In genomic region chr14:89248430-89249295, GRCh38 we compare ENCODE assay signal across 30 cellular contexts.
A peak's percentile ranks its signal among the peaks of the same experiment; 100 is the strongest.
DNase-seq lines count a peak whose midpoint lies in the region; ATAC-seq, FAIRE-seq and TF ChIP-seq lines count a peak whose summit lies in the region.
"Had no signal": no experiment of that assay in that cellular context is flagged by ENCODE, and none has a peak within 500 bp of the region (broad histone marks: within the 10 kb centered on the region; RNA-seq: fewer than 3 reads in every experiment).

No MANE protein-coding gene starts in this region.

- no peaks in the 10 kb centered on the region for H3K9me3 Mint-ChIP-seq in activated CD8-positive, alpha-beta T cell treated with anti-CD3 and anti-CD28 coated beads, Interleukin-2, amount 10 ng/mL, durations not matched to agents 7 days and 5 days (ENCODE audit: insufficient read depth)
- H3K9me3 Mint-ChIP-seq in activated CD8-positive, alpha-beta T cell treated with anti-CD3 and anti-CD28 coated beads for 36 hours = peaks cover 11% of the 10 kb centered on the region
- H3K9me3 Mint-ChIP-seq: CD8-positive, alpha-beta memory T cell; endodermal cell; immature natural killer cell had no signal

- no peak for FAIRE-seq in keratinocyte (lab: Jason Lieb, UNC)
- FAIRE-seq: frontal cortex had no signal

- H3K36me3 ChIP-seq in RWPE2 (ENCODE audit: low read depth) (no peaks in the 10 kb centered on the region), keratinocyte (ENCODE audit: control insufficient read depth in 2 of 2, extremely low read depth in 1 of 2, insufficient read depth in 2 of 2, low read length in 2 of 2) (no peaks in the 10 kb centered on the region), thymus (ENCODE audit: control insufficient read depth, insufficient read depth) (peaks cover 4% of the 10 kb centered on the region), A673 (ENCODE audit: insufficient read depth, low read length, poor library complexity, severe bottlenecking) (no peaks in the 10 kb centered on the region)
- H3K36me3 ChIP-seq: HAP-1, left ventricle myocardium inferior, neural progenitor cell, transverse colon had no signal

- H3K4me1 ChIP-seq in RWPE2 (ENCODE audit: insufficient read depth, poor library complexity, severe bottlenecking) = peaks cover 34% of the 10 kb centered on the region
- peaks cover 30% of the 10 kb centered on the region for H3K4me1 ChIP-seq in keratinocyte (ENCODE audit: control insufficient read depth, extremely low read depth, insufficient read depth, low read length)
- peaks cover 15% of the 10 kb centered on the region for H3K4me1 ChIP-seq in thymus (ENCODE audit: control insufficient read depth, insufficient read depth, low read length)
- no peaks in the 10 kb centered on the region for H3K4me1 ChIP-seq in A673 (ENCODE audit: insufficient read depth, low read length, poor library complexity, severe bottlenecking)
- H3K4me1 ChIP-seq: body of pancreas, transverse colon had no signal

- dilution Hi-C loops in keratinocyte (cut with MboI; ENCODE audit: extremely low pct_ligation_motif_present, low sequenced_read_pairs) = no loop called here

- H3K79me2 ChIP-seq in keratinocyte (ENCODE audit: control insufficient read depth, insufficient read depth, low read length) = no peaks in the 10 kb centered on the region

- H3K4me2 ChIP-seq in keratinocyte (ENCODE audit: control insufficient read depth, extremely low read depth, insufficient read depth, low read depth, low read length) = peak overlapping the region; percentile 47
- H3K4me2 ChIP-seq: KMS-11, neural progenitor cell had no signal

- no peaks in the 10 kb centered on the region for H3K27me3 ChIP-seq in RWPE2 (ENCODE audit: insufficient read depth, poor library complexity, severe bottlenecking)
- no peaks in the 10 kb centered on the region for H3K27me3 ChIP-seq in keratinocyte (ENCODE audit: control insufficient read depth, extremely low read depth, insufficient read depth, low read length)
- no peaks in the 10 kb centered on the region for H3K27me3 ChIP-seq in thymus (ENCODE audit: control insufficient read depth, insufficient read depth)
- no peaks in the 10 kb centered on the region for H3K27me3 ChIP-seq in A673 (replicated peaks; ENCODE audit: insufficient read depth, low read depth, low read length, poor library complexity)
- H3K27me3 ChIP-seq: body of pancreas, esophagus squamous epithelium, neural progenitor cell, transverse colon had no signal

- BruUV-seq in A673 (replicated peaks; lab: Mats Ljungman, UMichigan) = no TSS peak

- POLR2A ChIA-PET in activated CD8-positive, alpha-beta T cell treated with anti-CD3 and anti-CD28 coated beads, Interleukin-2, amount 10 ng/mL, durations not matched to agents 7 days and 5 days (lab: Charles Lee) = no interaction called here
- POLR2A ChIA-PET in activated CD8-positive, alpha-beta T cell treated with anti-CD3 and anti-CD28 coated beads for 36 hours (lab: Charles Lee) = no interaction called here
- POLR2A ChIA-PET in A673 (lab: Charles Lee; ENCODE audit: low non-redundant PET) = no interaction called here

- H3K4me3 Mint-ChIP-seq in activated CD8-positive, alpha-beta T cell treated with anti-CD3 and anti-CD28 coated beads, Interleukin-2, amount 10 ng/mL, durations not matched to agents 7 days and 5 days = no peak overlapping the region
- no peak overlapping the region for H3K4me3 Mint-ChIP-seq in activated CD8-positive, alpha-beta T cell treated with anti-CD3 and anti-CD28 coated beads for 36 hours
- H3K4me3 Mint-ChIP-seq: endodermal cell; immature natural killer cell; neural progenitor cell; stimulated activated naive CD8-positive, alpha-beta T cell treated with anti-CD3 and anti-CD28 coated beads, Interleukin-15, amount 100 ng/mL, for 72 hours had no signal

- H3K9me3 ChIP-seq in RWPE2 (ENCODE audit: severe bottlenecking) (no peaks in the 10 kb centered on the region), keratinocyte (ENCODE audit: control insufficient read depth, low read depth, low read length) (no peaks in the 10 kb centered on the region), thymus (ENCODE audit: control insufficient read depth) (no peaks in the 10 kb centered on the region), A673 (ENCODE audit: low read depth, low read length, poor library complexity, severe bottlenecking) (no peaks in the 10 kb centered on the region)
- H3K9me3 ChIP-seq: body of pancreas, esophagus squamous epithelium, HAP-1, left ventricle myocardium inferior, transverse colon had no signal

- H3K27me3 Mint-ChIP-seq in activated CD8-positive, alpha-beta T cell treated with anti-CD3 and anti-CD28 coated beads, Interleukin-2, amount 10 ng/mL, durations not matched to agents 7 days and 5 days (ENCODE audit: low read depth) = no peaks in the 10 kb centered on the region
- H3K27me3 Mint-ChIP-seq in activated CD8-positive, alpha-beta T cell treated with anti-CD3 and anti-CD28 coated beads for 36 hours = no peaks in the 10 kb centered on the region
- H3K27me3 Mint-ChIP-seq: stimulated activated naive CD8-positive, alpha-beta T cell treated with anti-CD3 and anti-CD28 coated beads, Interleukin-15, amount 100 ng/mL, for 72 hours had no signal

- no peaks in the 10 kb centered on the region for H4K20me1 ChIP-seq in keratinocyte (ENCODE audit: control insufficient read depth, extremely low read depth, insufficient read depth, low read length)

- no peak overlapping the region for H3K9ac ChIP-seq in keratinocyte (ENCODE audit: control insufficient read depth, extremely low read depth, insufficient read depth, low read length)
- H3K9ac ChIP-seq: KMS-11, neural progenitor cell had no signal

- H3K9me1 ChIP-seq in keratinocyte (ENCODE audit: control insufficient read depth, extremely low read depth, insufficient read depth, low read length) = no peaks in the 10 kb centered on the region

- ATAC-seq in activated CD8-positive, alpha-beta T cell treated with anti-CD3 and anti-CD28 coated beads, Interleukin-2, amount 10 ng/mL, durations not matched to agents 7 days and 5 days = no peak
- ATAC-seq in activated CD8-positive, alpha-beta T cell treated with anti-CD3 and anti-CD28 coated beads for 36 hours = no peak
- no peak; the same call in 2 of the 3 replicates for ATAC-seq in RWPE2 (ENCODE audit: low read depth)
- ATAC-seq: body of pancreas; stimulated activated naive CD8-positive, alpha-beta T cell treated with anti-CD3 and anti-CD28 coated beads, Interleukin-15, amount 100 ng/mL, for 72 hours had no signal

- no peak for DNase-seq in activated CD8-positive, alpha-beta T cell treated with anti-CD3 and anti-CD28 coated beads, Interleukin-2, amount 10 ng/mL, durations not matched to agents 7 days and 5 days
- DNase-seq in activated CD8-positive, alpha-beta T cell treated with anti-CD3 and anti-CD28 coated beads for 36 hours = no peak
- DNase-seq in RWPE2 (ENCODE audit: low spot score) = no peak
- DNase-seq in keratinocyte (ENCODE audit: low read depth, low spot score) = no peak
- DNase-seq in A673 (ENCODE audit: low spot score) = no peak
- no peak for DNase-seq in KG1 (lab: John Stamatoyannopoulos, UW)
- no peak for DNase-seq in NCI-H2196 (lab: John Stamatoyannopoulos, UW; ENCODE audit: unreplicated experiment)
- DNase-seq: activated CD8-positive, alpha-beta memory T cell treated with anti-CD3 and anti-CD28 coated beads, Interleukin-2, amount 50 U/mL, for 48 hours; activated effector memory CD4-positive, alpha-beta T cell treated with Interleukin-2 at 50 U/mL for 16 hours; AML-193; body of pancreas; CD8-positive, alpha-beta memory T cell; cortex of kidney; DND-41; endodermal cell; esophagus squamous epithelium; immature natural killer cell; left ventricle myocardium inferior; NCI-H1436; NCI-H2107; NCI-H526 treated with DMSO at 0.1 percent for 48 hours; RPMI8226; stimulated activated naive CD8-positive, alpha-beta T cell treated with anti-CD3 and anti-CD28 coated beads, Interleukin-15, amount 100 ng/mL, for 72 hours; T-helper 2 cell; transverse colon had no signal

- TF ChIP-seq CTCF in activated CD8-positive, alpha-beta T cell treated with anti-CD3 and anti-CD28 coated beads for 36 hours (IDR thresholded peaks at IDR 0.05) = no peak
- TF ChIP-seq CTCF in RWPE2 (IDR thresholded peaks at IDR 0.05; ENCODE audit: poor library complexity, severe bottlenecking) (no peak), keratinocyte (optimal IDR thresholded peaks at IDR 0.05 in 1 of 3, IDR thresholded peaks at IDR 0.05 in 1 of 3, conservative IDR thresholded peaks at IDR 0.05 in 1 of 3; ENCODE audit: extremely low read depth in 1 of 3, insufficient read depth in 2 of 3, low read length in 3 of 3) (no peak), A673 (conservative IDR thresholded peaks at IDR 0.05; ENCODE audit: low read depth, low read length) (no peak)

- intact Hi-C loops in activated CD8-positive, alpha-beta T cell treated with anti-CD3 and anti-CD28 coated beads for 36 hours (cut with micrococcal nuclease) = no loop called here
- intact Hi-C loops in A673 (cut with micrococcal nuclease; ENCODE audit: unreplicated experiment) = loop anchor here (10.0 kb wide), 1 partner anchor 666 kb away; no protein-coding TSS in a partner anchor

- CTCF ChIA-PET in activated CD8-positive, alpha-beta T cell treated with anti-CD3 and anti-CD28 coated beads, Interleukin-2, amount 10 ng/mL, durations not matched to agents 7 days and 5 days (lab: Charles Lee) = interaction anchor here (0.6 kb wide), 1 partner anchor 67 kb away, joined by 3 read pairs; no protein-coding TSS in a partner anchor
- CTCF ChIA-PET in activated CD8-positive, alpha-beta T cell treated with anti-CD3 and anti-CD28 coated beads for 36 hours (lab: Charles Lee) = interaction anchor here (1.0 to 1.2 kb wide), 2 partner anchors 10 to 71 kb away, joined by 3 to 4 read pairs; no protein-coding TSS in a partner anchor
- CTCF ChIA-PET in A673 (lab: Charles Lee) = no interaction called here

- peak overlapping the region; percentile 44 for H3K27ac Mint-ChIP-seq in activated CD8-positive, alpha-beta T cell treated with anti-CD3 and anti-CD28 coated beads, Interleukin-2, amount 10 ng/mL, durations not matched to agents 7 days and 5 days
- no peak overlapping the region for H3K27ac Mint-ChIP-seq in activated CD8-positive, alpha-beta T cell treated with anti-CD3 and anti-CD28 coated beads for 36 hours
- H3K27ac Mint-ChIP-seq: endodermal cell, neural progenitor cell had no signal

- H3K4me3 ChIP-seq in RWPE2 (ENCODE audit: severe bottlenecking) (no peak overlapping the region), keratinocyte (ENCODE audit: control insufficient read depth in 2 of 3, extremely low read depth in 1 of 3, insufficient read depth in 2 of 3, low read depth in 1 of 3, low read length in 3 of 3) (no peak overlapping the region), thymus (ENCODE audit: low read length) (no peak overlapping the region), A673 (ENCODE audit: low read depth, low read length, poor library complexity, severe bottlenecking) (no peak overlapping the region)
- H3K4me3 ChIP-seq: body of pancreas, esophagus squamous epithelium, HAP-1, left ventricle myocardium inferior, neural progenitor cell, transverse colon had no signal

- H2AFZ ChIP-seq in keratinocyte (ENCODE audit: control insufficient read depth, low read length) = no peak overlapping the region
- H2AFZ ChIP-seq: neural progenitor cell had no signal

- H3K27ac ChIP-seq in RWPE2 (ENCODE audit: poor library complexity, severe bottlenecking) = peak overlapping the region; percentile 91
- no peak overlapping the region for H3K27ac ChIP-seq in keratinocyte (ENCODE audit: control insufficient read depth, insufficient read depth, low read length)
- H3K27ac ChIP-seq in thymus (ENCODE audit: low read depth) = peak overlapping the region; percentile 37
- H3K27ac ChIP-seq in A673 (ENCODE audit: low read depth, low read length, poor library complexity, severe bottlenecking) = no peak overlapping the region
- H3K27ac ChIP-seq: body of pancreas, esophagus squamous epithelium, KMS-11, left ventricle myocardium inferior, neural progenitor cell, transverse colon had no signal

- 96% methylated on average over 6 of the region's 6 CpGs for WGBS in thymus

- H3K36me3 Mint-ChIP-seq in activated CD8-positive, alpha-beta T cell treated with anti-CD3 and anti-CD28 coated beads, Interleukin-2, amount 10 ng/mL, durations not matched to agents 7 days and 5 days (ENCODE audit: low read depth) = peaks cover 20% of the 10 kb centered on the region
- peaks cover 46% of the 10 kb centered on the region for H3K36me3 Mint-ChIP-seq in activated CD8-positive, alpha-beta T cell treated with anti-CD3 and anti-CD28 coated beads for 36 hours (ENCODE audit: low read depth)

- H3K4me1 Mint-ChIP-seq in activated CD8-positive, alpha-beta T cell treated with anti-CD3 and anti-CD28 coated beads, Interleukin-2, amount 10 ng/mL, durations not matched to agents 7 days and 5 days (ENCODE audit: low read depth) = peaks cover 9% of the 10 kb centered on the region
- H3K4me1 Mint-ChIP-seq in activated CD8-positive, alpha-beta T cell treated with anti-CD3 and anti-CD28 coated beads for 36 hours (ENCODE audit: low read depth) = peaks cover 62% of the 10 kb centered on the region

Comparison
In these comparisons a context has a peak if more than half of its experiments do, and no peak if none do; other contexts are left out.
1. H3K27ac ChIP-seq: peak in RWPE2 (single experiment) and thymus (single experiment); none in keratinocyte (single experiment) and A673 (single experiment).